ENCODE assay signal across 1 cellular context in genomic region chr16:23856345-23856744, GRCh38.
TF ChIP-seq lines count a peak whose summit lies in the region.

No MANE protein-coding gene starts in this region.

TF ChIP-seq in GM12891, 5 proteins besides CTCF, POLR2A, EP300 and RAD21 (continued from another document):
- TF ChIP-seq PAX5 (IDR thresholded peaks at IDR 0.05; ENCODE audit: insufficient read depth, low read length, severe bottlenecking) (peak; percentile 17), SPI1 (IDR thresholded peaks at IDR 0.05; ENCODE audit: low read depth, low read length) (peak; percentile 83), TAF1 (IDR thresholded peaks at IDR 0.05; ENCODE audit: low read depth, low read length) (no peak), POLR2AphosphoS5 (IDR thresholded peaks at IDR 0.05; ENCODE audit: low read depth, low read length) (no peak)
